ENCODE assay signal across 8 cellular contexts in the genomic region with DNA sequence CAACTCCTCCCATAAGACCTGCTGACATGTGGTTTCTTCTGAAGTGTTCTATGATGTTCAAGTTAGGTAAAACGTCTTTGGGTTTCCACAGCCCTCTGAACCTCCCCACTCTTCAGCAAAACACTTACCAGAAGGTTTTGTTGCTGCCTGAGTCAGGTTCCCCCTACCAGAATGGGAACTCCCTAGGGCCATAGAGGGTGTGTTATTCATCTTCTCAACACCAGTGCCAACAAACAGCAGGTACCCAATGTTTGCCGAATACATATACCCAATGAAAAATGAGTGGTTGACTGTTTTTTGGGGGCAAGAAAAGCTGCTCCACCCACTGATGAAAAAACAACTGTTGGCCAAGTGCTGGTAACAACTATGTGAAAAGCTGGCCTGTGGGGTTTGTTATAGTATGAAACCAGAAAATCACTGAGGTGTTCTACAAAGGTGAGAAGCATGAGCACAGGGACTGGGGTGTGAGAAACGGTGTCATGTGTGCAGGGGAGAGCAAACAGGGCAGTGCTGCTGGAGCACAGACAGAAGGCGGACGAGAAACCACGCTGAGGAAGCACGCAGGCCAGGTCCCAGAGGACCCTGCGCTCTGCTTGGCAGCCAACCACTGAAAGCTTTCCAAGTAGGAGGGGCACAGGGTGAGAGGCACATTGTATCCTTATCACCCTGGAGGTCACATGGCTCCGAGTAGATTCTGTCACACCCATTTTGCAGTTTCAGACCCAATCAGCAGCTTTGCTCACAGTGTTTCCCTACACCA. TPM values are rescaled to one million over a fixed set of nuclear protein-coding genes. Genes with fewer than 3 reads are reported as not detected.
DNase-seq lines count a peak whose midpoint lies in the region; ATAC-seq, FAIRE-seq and TF ChIP-seq lines count a peak whose summit lies in the region.

No MANE protein-coding gene starts in this region.

- peak overlapping the region; percentile 41 for H3K4me3 Mint-ChIP-seq in activated T-cell treated with anti-CD3 and anti-CD28 coated beads, Interleukin-2, amount 50 U/mL, for 4 hours
- peak overlapping the region; percentile 67 for H3K4me3 Mint-ChIP-seq in memory B cell

- TF ChIP-seq CTCF in GM12865 (IDR thresholded peaks at IDR 0.05; ENCODE audit: insufficient read depth, low read depth, low read length, missing control alignments) = no peak

- H3K36me3 Mint-ChIP-seq in activated T-cell treated with anti-CD3 and anti-CD28 coated beads, Interleukin-2, amount 50 U/mL, for 4 hours (ENCODE audit: insufficient read depth) = peaks cover 7% of the 10 kb centered on the region
- peaks cover 6% of the 10 kb centered on the region for H3K36me3 Mint-ChIP-seq in memory B cell

- H3K9me3 Mint-ChIP-seq in activated T-cell treated with anti-CD3 and anti-CD28 coated beads, Interleukin-2, amount 50 U/mL, for 4 hours = no peaks in the 10 kb centered on the region
- no peaks in the 10 kb centered on the region for H3K9me3 Mint-ChIP-seq in memory B cell

- H3K4me3 ChIP-seq in GM12865 (ENCODE audit: low read depth, low read length) = peak overlapping the region; percentile 39

- H3K27ac Mint-ChIP-seq in memory B cell = peak overlapping the region; percentile 94

- H3K27me3 Mint-ChIP-seq in activated T-cell treated with anti-CD3 and anti-CD28 coated beads, Interleukin-2, amount 50 U/mL, for 4 hours (ENCODE audit: low read depth) = no peaks in the 10 kb centered on the region
- H3K27me3 Mint-ChIP-seq in memory B cell = no peaks in the 10 kb centered on the region

- FAIRE-seq in urothelium cell line (lab: Jason Lieb, UNC) = peak; percentile 9

- peak; percentile 96 for DNase-seq in GM12865 (ENCODE audit: low read depth)
- peak; percentile 69 for DNase-seq in NCI-H1092 (lab: John Stamatoyannopoulos, UW)
- peak; percentile 27 for DNase-seq in activated T-cell treated with anti-CD3 and anti-CD28 coated beads, Interleukin-2, amount 50 U/mL, for 4 hours
- peak; percentile 45 to 56 for DNase-seq in memory B cell (ENCODE audit: low spot score in 2 of 2)
- no peak for DNase-seq in urothelium cell line (ENCODE audit: low spot score)
- no peak for DNase-seq in Kasumi-1 (lab: John Stamatoyannopoulos, UW)
- no peak for DNase-seq in NOMO-1 treated with DMSO at 0.1 percent for 48 hours (lab: John Stamatoyannopoulos, UW; ENCODE audit: unreplicated experiment)

- peaks cover 61% of the 10 kb centered on the region for H3K4me1 Mint-ChIP-seq in activated T-cell treated with anti-CD3 and anti-CD28 coated beads, Interleukin-2, amount 50 U/mL, for 4 hours (ENCODE audit: low read depth)
- peaks cover 44% of the 10 kb centered on the region for H3K4me1 Mint-ChIP-seq in memory B cell

- ATAC-seq in GM21619 (IDR thresholded peaks at IDR 0.05; ENCODE audit: unreplicated experiment) (peak; percentile 91), memory B cell (ENCODE audit: low read depth) (peak; percentile 76)
- ATAC-seq in activated T-cell treated with anti-CD3 and anti-CD28 coated beads, Interleukin-2, amount 50 U/mL, for 4 hours = peak; percentile 89 to 91

RNA-seq across cellular contexts. Expression of a gene that starts 28.8 kb away (rescaled TPM):
- 10 to 100 TPM in 2 of 3 donors, 1 to 10 TPM in 1; 8.1 to 14.8 (median 11.4) TPM for total RNA-seq in activated T-cell treated with anti-CD3 and anti-CD28 coated beads, Interleukin-2, amount 50 U/mL, for 4 hours

Comparison
In these comparisons a context has a peak if more than half of its experiments do, and no peak if none do; other contexts are left out.
1. DNase-seq: peak in GM12865 (single experiment), NCI-H1092 (single experiment), activated T-cell treated with anti-CD3 and anti-CD28 coated beads, Interleukin-2, amount 50 U/mL, for 4 hours (single experiment) and memory B cell (2 of 2); none in urothelium cell line (single experiment), Kasumi-1 (0 of 2) and NOMO-1 treated with DMSO at 0.1 percent for 48 hours (single experiment).
2. Peak in every context shown above with its lines, with median percentiles within 50 percentile points of each other: ATAC-seq.